ENCODE assay signal across 1 cellular context in the genomic region with DNA sequence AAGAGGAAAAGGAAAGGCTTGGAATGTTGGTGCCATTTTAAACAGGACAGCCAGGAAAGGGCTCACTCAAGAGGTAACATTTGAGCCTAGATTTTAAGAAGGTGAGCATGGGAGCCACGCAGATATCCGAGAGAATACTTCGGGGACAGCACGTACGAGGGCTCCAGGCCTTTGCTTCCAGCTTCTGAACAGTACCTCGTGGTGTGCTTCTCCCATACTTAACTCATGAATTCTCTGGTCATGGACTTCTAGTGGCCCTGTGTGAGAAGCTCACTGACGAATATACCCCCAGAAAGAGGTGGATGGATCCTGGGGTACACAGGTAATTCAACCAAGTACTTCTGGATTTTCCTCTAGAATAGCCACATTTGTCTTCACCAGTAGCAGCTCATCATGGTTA.
TF ChIP-seq lines count a peak whose summit lies in the region.

No MANE protein-coding gene starts in this region.

TF ChIP-seq in GM23338, 12 proteins besides CTCF, POLR2A, EP300 and RAD21 (continued from another document):
- no peak for TF ChIP-seq JUNB (IDR thresholded peaks at IDR 0.05; ENCODE audit: unreplicated experiment)
- no peak for TF ChIP-seq EZH2 (IDR thresholded peaks at IDR 0.05; ENCODE audit: low read depth, unreplicated experiment)
